8 cellular contexts compared by ENCODE assay signal in genomic region chr11:762421-763072, GRCh38. TPM values are rescaled to one million over a fixed set of nuclear protein-coding genes. Genes with fewer than 3 reads are reported as not detected.
DNase-seq lines count a peak whose midpoint lies in the region; ATAC-seq and TF ChIP-seq lines count a peak whose summit lies in the region.

No MANE protein-coding gene starts in this region.

- no peaks in the 10 kb centered on the region for H3K27me3 ChIP-seq in HL-60 (ENCODE audit: insufficient read depth, poor library complexity, severe bottlenecking)

- TF ChIP-seq CTCF in HL-60 (IDR thresholded peaks at IDR 0.05; ENCODE audit: insufficient read depth, low read length) (peak; percentile 50), fibroblast of mammary gland (conservative IDR thresholded peaks at IDR 0.05; ENCODE audit: control insufficient read depth, insufficient read depth, low read depth, low read length) (peak; percentile 19)

- peak overlapping the region; percentile 40 for H3K27ac ChIP-seq in HL-60 (replicated peaks)

- peak; percentile 4 for DNase-seq in COLO668 (lab: John Stamatoyannopoulos, UW; ENCODE audit: unreplicated experiment)
- DNase-seq in HL-60 (ENCODE audit: low read depth in 1 of 2, low spot score in 1 of 2), result peak; percentile 79 to 95
- DNase-seq in SW 1271 (lab: John Stamatoyannopoulos, UW), result peak; percentile 31 to 43
- peak; percentile 91 for DNase-seq in fibroblast of mammary gland (ENCODE audit: low read depth)
- DNase-seq in sciatic nerve (ENCODE audit: low spot score), result peak; percentile 64
- DNase-seq in GOT3 (lab: John Stamatoyannopoulos, UW), result no peak
- DNase-seq in cortex of kidney (lab: John Stamatoyannopoulos, UW), result no peak

- intact Hi-C loops in sciatic nerve (cut with DNase I), result no loop called here

- ATAC-seq in sciatic nerve (peak; percentile 25), GM19023 (IDR thresholded peaks at IDR 0.05; ENCODE audit: unreplicated experiment) (no peak)

- H3K4me3 ChIP-seq in HL-60 (replicated peaks; ENCODE audit: insufficient read depth, low read length) (no peak overlapping the region), fibroblast of mammary gland (ENCODE audit: control insufficient read depth, low read depth, low read length) (no peak overlapping the region)

RNA-seq across cellular contexts. Expression of gene GATD1, which starts 14.7 kb away (rescaled TPM):
- total RNA-seq in sciatic nerve, result 74.8 TPM

RNA-seq across cellular contexts. Expression of gene TALDO1, which starts 15.3 kb away (rescaled TPM):
- 187 TPM for total RNA-seq in sciatic nerve

RNA-seq across cellular contexts. Expression of gene CEND1, which starts 27.3 kb away (rescaled TPM):
- not detected for total RNA-seq in sciatic nerve

RNA-seq across cellular contexts. Expression of gene SLC25A22, which starts 35.5 kb away (rescaled TPM):
- total RNA-seq in sciatic nerve, result 7.2 TPM

RNA-seq across cellular contexts. Expression of gene PIDD1, which starts 42.5 kb away (rescaled TPM):
- 16.7 TPM for total RNA-seq in sciatic nerve

Comparison
In these comparisons a context has a peak if more than half of its experiments do, and no peak if none do; other contexts are left out.
1. DNase-seq: peak in COLO668 (single experiment), HL-60 (2 of 2), SW 1271 (2 of 2), fibroblast of mammary gland (single experiment) and sciatic nerve (single experiment); none in GOT3 (single experiment) and cortex of kidney (single experiment).